10 cellular contexts compared by ENCODE assay signal in genomic region chr2:177241771-177242135, GRCh38. TPM values are rescaled to one million over a fixed set of nuclear protein-coding genes. Genes with fewer than 3 reads are reported as not detected.
DNase-seq lines count a peak whose midpoint lies in the region; ATAC-seq and TF ChIP-seq lines count a peak whose summit lies in the region.
"Had no signal": no experiment of that assay in that cellular context is flagged by ENCODE, and none has a peak within 500 bp of the region (broad histone marks: within the 10 kb centered on the region; RNA-seq: fewer than 3 reads in every experiment).

No MANE protein-coding gene starts in this region.

- no peaks in the 10 kb centered on the region for H3K9me3 Mint-ChIP-seq in T-helper 2 cell treated with Interferon-gamma antibody and Interleukin-4, amounts not matched to agents 5 μg/mL and 100 μg/mL, for 36 hours

- peaks cover 64% of the 10 kb centered on the region for H3K4me1 Mint-ChIP-seq in T-helper 2 cell treated with Interferon-gamma antibody and Interleukin-4, amounts not matched to agents 5 μg/mL and 100 μg/mL, for 36 hours (ENCODE audit: low read depth)

- 30 to 39% methylated on average over 1 of the region's 1 CpG for WGBS in esophagus squamous epithelium, 2 donors
- 69% methylated on average over 1 of the region's 1 CpG for WGBS in sigmoid colon, 2 donors

- H3K27me3 ChIP-seq in esophagus squamous epithelium: no peaks in the 10 kb centered on the region
- no peaks in the 10 kb centered on the region for H3K27me3 ChIP-seq in sigmoid colon

- TF ChIP-seq POLR2A in esophagus squamous epithelium (IDR thresholded peaks at IDR 0.05) (no peak), sigmoid colon (IDR thresholded peaks at IDR 0.05) (no peak)

- H3K36me3 Mint-ChIP-seq in T-helper 2 cell treated with Interferon-gamma antibody and Interleukin-4, amounts not matched to agents 5 μg/mL and 100 μg/mL, for 36 hours (ENCODE audit: low read depth): peaks cover 34% of the 10 kb centered on the region

- peak overlapping the region; percentile 29 for H3K4me3 Mint-ChIP-seq in T-helper 2 cell treated with Interferon-gamma antibody and Interleukin-4, amounts not matched to agents 5 μg/mL and 100 μg/mL, for 36 hours

- H3K36me3 ChIP-seq in esophagus squamous epithelium (peaks cover 0 to 26% (median 3%) of the 10 kb centered on the region in 3 donors), sigmoid colon (no peaks in the 10 kb centered on the region)

- peak overlapping the region in 2 of 4 donors; percentile 4 to 22 for H3K4me3 ChIP-seq in esophagus squamous epithelium
- H3K4me3 ChIP-seq in sigmoid colon: peak overlapping the region; percentile 5 to 34 (median 14)

- H3K27ac ChIP-seq in esophagus squamous epithelium (peak overlapping the region; percentile 72 to 89 (median 87)), sigmoid colon (peak overlapping the region; percentile 80 to 91 (median 86))

- peak overlapping the region; percentile 88 for H3K27ac Mint-ChIP-seq in T-helper 2 cell treated with Interferon-gamma antibody and Interleukin-4, amounts not matched to agents 5 μg/mL and 100 μg/mL, for 36 hours

- ATAC-seq in HG03135 (IDR thresholded peaks at IDR 0.05; ENCODE audit: unreplicated experiment) (no peak), HG03039 (IDR thresholded peaks at IDR 0.05; ENCODE audit: unreplicated experiment) (no peak)

- no peak for TF ChIP-seq CTCF in esophagus squamous epithelium (IDR thresholded peaks at IDR 0.05)
- TF ChIP-seq CTCF in sigmoid colon (IDR thresholded peaks at IDR 0.05): no peak

- H3K27me3 Mint-ChIP-seq in T-helper 2 cell treated with Interferon-gamma antibody and Interleukin-4, amounts not matched to agents 5 μg/mL and 100 μg/mL, for 36 hours (ENCODE audit: low read depth): no peaks in the 10 kb centered on the region

- DNase-seq in ELR (ENCODE audit: low read depth): peak; percentile 63
- DNase-seq in T-helper 2 cell treated with Interferon-gamma antibody and Interleukin-4, amounts not matched to agents 5 μg/mL and 100 μg/mL, for 36 hours (ENCODE audit: low spot score): no peak
- DNase-seq in esophagus squamous epithelium (lab: John Stamatoyannopoulos, UW): no peak
- DNase-seq in sigmoid colon: no peak
- no peak for DNase-seq in NCI-H510A treated with DMSO at 0.1 percent for 48 hours (lab: John Stamatoyannopoulos, UW)
- no peak for DNase-seq in NCI-H446 (lab: John Stamatoyannopoulos, UW)
- DNase-seq: activated CD4-positive, alpha-beta T cell treated with anti-CD3 and anti-CD28 coated beads, Interleukin-2, amount 50 U/mL, for 1 hour; left cardiac atrium had no signal

- peaks cover 61 to 100% (median 92%) of the 10 kb centered on the region in 3 donors for H3K4me1 ChIP-seq in esophagus squamous epithelium
- H3K4me1 ChIP-seq in sigmoid colon: peaks cover 0 to 100% (median 99%) of the 10 kb centered on the region in 4 donors

- no peak for TF ChIP-seq EP300 in sigmoid colon (IDR thresholded peaks at IDR 0.05)

- H3K9me3 ChIP-seq in esophagus squamous epithelium (no peaks in the 10 kb centered on the region), sigmoid colon (no peaks in the 10 kb centered on the region)

- intact Hi-C loops in esophagus squamous epithelium (cut with DNase I): no loop called here
- intact Hi-C loops in sigmoid colon (cut with DNase I): no loop called here

RNA-seq across cellular contexts. Expression of gene NFE2L2, which starts 22.8 kb away (rescaled TPM):
- 100 to 1,000 TPM; 147 to 315 (median 189) TPM for total RNA-seq in esophagus squamous epithelium
- 100 to 1,000 TPM in 2 of 4 donors, 10 to 100 TPM in 2; 88.1 to 103 (median 98.1) TPM for total RNA-seq in sigmoid colon
- polyA plus RNA-seq in sigmoid colon: 10 to 100 TPM; 46.7 to 88.3 (median 69.7) TPM

RNA-seq across cellular contexts. Expression of gene HNRNPA3, which starts 29.2 kb away (rescaled TPM):
- total RNA-seq in esophagus squamous epithelium (10 to 100 TPM; 34.9 to 78.2 (median 61.6) TPM), sigmoid colon (10 to 100 TPM; 69.2 to 82.1 (median 74.5) TPM)
- 100 to 1,000 TPM; 130 to 261 (median 131) TPM for polyA plus RNA-seq in sigmoid colon
